Comparison of ENCODE assay signal across 8 cellular contexts in genomic region chr3:4466783-4467521, GRCh38. TPM values are rescaled to one million over a fixed set of nuclear protein-coding genes. Genes with fewer than 3 reads are reported as not detected.
DNase-seq lines count a peak whose midpoint lies in the region; ATAC-seq, FAIRE-seq and TF ChIP-seq lines count a peak whose summit lies in the region.

Gene SUMF1, minus strand, starts transcription at chr3:4467269. Its CDS starts 24 bp downstream, at chr3:4467245.

- peak within 1 kb of the TSS; percentile 72 for H3K4me3 ChIP-seq in A673 (ENCODE audit: low read depth, low read length, poor library complexity, severe bottlenecking)
- peak within 1 kb of the TSS; percentile 95 to 98 for H3K4me3 ChIP-seq in kidney (ENCODE audit: low read length in 2 of 2)

- H3K9me3 ChIP-seq in A673 (ENCODE audit: low read depth, low read length, poor library complexity, severe bottlenecking) = no peaks in the 10 kb centered on the region
- H3K9me3 ChIP-seq in kidney (ENCODE audit: control insufficient read depth in 1 of 2, low read length in 2 of 2) = no peaks in the 10 kb centered on the region

- CTCF ChIA-PET in A673 (lab: Charles Lee) = interaction anchor here (0.5 to 1.1 kb wide), 2 partner anchors 97 to 166 kb away, joined by 3 read pairs; no protein-coding TSS in a partner anchor

- H3K36me3 ChIP-seq in A673 (ENCODE audit: insufficient read depth, low read length, poor library complexity, severe bottlenecking) (no peaks in the 10 kb centered on the region), kidney (ENCODE audit: control insufficient read depth in 1 of 2, insufficient read depth in 2 of 2, low read length in 2 of 2) (no peaks in the 10 kb centered on the region)

- DNase-seq in A673 (ENCODE audit: low spot score) (peak; percentile 85), NCI-H2196 (lab: John Stamatoyannopoulos, UW; ENCODE audit: unreplicated experiment) (peak; percentile 62), cerebellar nuclear complex (lab: John Stamatoyannopoulos, UW) (peak; percentile 30 to 69), kidney (peak; percentile 93)
- DNase-seq in activated CD4-positive, alpha-beta T cell treated with anti-CD3 and anti-CD28 coated beads for 1 hour = peak; percentile 54
- peak; percentile 63 to 68 (median 66) for DNase-seq in stimulated activated CD4-positive, alpha-beta T cell treated with anti-CD3 and anti-CD28 coated beads, Interleukin-12 subunit alpha, Interleukin-12 subunit beta, amount 100 ng/mL, for 48 hours (ENCODE audit: low read depth in 2 of 3, low spot score in 1 of 3)

- H3K27ac ChIP-seq in A673 (ENCODE audit: low read depth, low read length, poor library complexity, severe bottlenecking) (peak within 1 kb of the TSS; percentile 72), kidney (ENCODE audit: low read depth in 2 of 2, low read length in 2 of 2) (peak within 1 kb of the TSS; percentile 79 to 85)

- H3K27me3 ChIP-seq in A673 (replicated peaks; ENCODE audit: insufficient read depth, low read depth, low read length, poor library complexity) = peaks cover 5% of the 10 kb centered on the region

- POLR2A ChIA-PET in A673 (lab: Charles Lee; ENCODE audit: low non-redundant PET) = no interaction called here

- TF ChIP-seq CTCF in A673 (conservative IDR thresholded peaks at IDR 0.05; ENCODE audit: low read depth, low read length) (no peak), kidney (IDR thresholded peaks at IDR 0.05; ENCODE audit: borderline replicate concordance, extremely low read depth, insufficient read depth) (peak; percentile 9)

- TSS peak; percentile 44 for BruUV-seq in A673 (replicated peaks; lab: Mats Ljungman, UMichigan)

- peak within 1 kb of the TSS; percentile 90 to 95 for H3K9ac ChIP-seq in kidney (ENCODE audit: low read length in 2 of 2)

- no peaks in the 10 kb centered on the region for H3K4me1 ChIP-seq in A673 (ENCODE audit: insufficient read depth, low read length, poor library complexity, severe bottlenecking)
- H3K4me1 ChIP-seq in kidney (ENCODE audit: control insufficient read depth in 1 of 2, insufficient read depth in 1 of 2, low read depth in 1 of 2, low read length in 2 of 2) = peaks cover 0 to 3% of the 10 kb centered on the region in 2 donors

- ATAC-seq in GM18517 (IDR thresholded peaks at IDR 0.05; ENCODE audit: unreplicated experiment) = peak; percentile 99
- peak; percentile 99 for ATAC-seq in HG03039 (IDR thresholded peaks at IDR 0.05; ENCODE audit: unreplicated experiment)

- intact Hi-C loops in A673 (cut with micrococcal nuclease; ENCODE audit: unreplicated experiment) (no loop called here), kidney (cut with DNase I) (no loop called here)

- FAIRE-seq in kidney (lab: Jason Lieb, UNC) = no peak

RNA-seq across cellular contexts. Expression of gene SUMF1, which starts in this region (rescaled TPM):
- 7.3 and 7.8 TPM in 2 replicates for total RNA-seq in A673 (2021)
- total RNA-seq in kidney = 50.1 TPM
- 50.6 TPM for polyA plus RNA-seq in kidney (ENCODE audit: insufficient read depth, low read depth, low replicate concordance)

Comparison
In these comparisons a context has a peak if more than half of its experiments do, and no peak if none do; other contexts are left out.
1. Peak in every context shown above with its lines: DNase-seq, ATAC-seq, H3K4me3 ChIP-seq and H3K27ac ChIP-seq.